Comparison of ENCODE assay signal across 19 cellular contexts in the genomic region with DNA sequence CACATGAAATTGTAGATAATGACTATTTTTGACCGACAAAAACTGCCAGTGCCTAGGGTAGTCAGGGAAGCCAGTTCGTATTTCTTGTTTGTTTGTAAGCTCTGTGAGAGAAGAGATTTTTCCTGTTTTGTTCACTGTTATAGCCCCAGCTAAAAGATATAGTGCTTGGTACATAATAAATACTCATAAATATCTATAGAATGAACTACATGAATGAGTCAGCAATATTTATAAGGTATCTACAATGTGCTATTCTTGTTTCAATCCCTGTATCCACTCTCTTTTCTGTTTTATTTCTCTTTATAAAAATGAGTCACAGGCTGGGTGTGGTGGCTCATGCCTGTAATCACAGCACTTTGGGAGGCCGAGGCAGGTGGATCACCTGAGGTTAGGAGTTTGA.
DNase-seq lines count a peak whose midpoint lies in the region; ATAC-seq, FAIRE-seq and TF ChIP-seq lines count a peak whose summit lies in the region.
"Had no signal": no experiment of that assay in that cellular context is flagged by ENCODE, and none has a peak within 500 bp of the region (broad histone marks: within the 10 kb centered on the region; RNA-seq: fewer than 3 reads in every experiment).

No MANE protein-coding gene starts in this region.

- no peak for FAIRE-seq in A549 (lab: Jason Lieb, UNC)
- no peak for FAIRE-seq in K562 (lab: Jason Lieb, UNC)
- FAIRE-seq: D721Med, GM12892, GM19239, H1 had no signal

- H3K9me3 ChIP-seq in A549 (no peaks in the 10 kb centered on the region), IMR-90 (ENCODE audit: control insufficient read depth, insufficient read depth, low read length) (no peaks in the 10 kb centered on the region), OCI-LY3 (ENCODE audit: insufficient read depth, low read length) (no peaks in the 10 kb centered on the region), K562 (replicated peaks; ENCODE audit: control insufficient read depth, insufficient read depth, low read depth, low read length) (no peaks in the 10 kb centered on the region)
- H3K9me3 ChIP-seq: HAP-1 had no signal

- no peak overlapping the region for H3K4ac ChIP-seq in IMR-90 (ENCODE audit: low read depth, low read length)

- no peaks in the 10 kb centered on the region for H4K20me1 ChIP-seq in IMR-90 (ENCODE audit: insufficient read depth, low read length)
- no peaks in the 10 kb centered on the region for H4K20me1 ChIP-seq in OCI-LY3 (ENCODE audit: insufficient read depth, low read length)
- no peaks in the 10 kb centered on the region for H4K20me1 ChIP-seq in K562 (replicated peaks; ENCODE audit: control insufficient read depth, insufficient read depth, low read length)

- H3K4me2 ChIP-seq in A549 = no peak overlapping the region
- H3K4me2 ChIP-seq in IMR-90 (ENCODE audit: low read depth, low read length) = no peak overlapping the region
- no peak overlapping the region for H3K4me2 ChIP-seq in OCI-LY3 (ENCODE audit: low read length)
- no peak overlapping the region for H3K4me2 ChIP-seq in K562 (ENCODE audit: insufficient read depth, low read length)

- no peak for TF ChIP-seq POLR2A in A549 (IDR thresholded peaks at IDR 0.05; ENCODE audit: low read length)
- no peak for TF ChIP-seq POLR2A in IMR-90 (IDR thresholded peaks at IDR 0.05; ENCODE audit: low read depth, low read length)
- TF ChIP-seq POLR2A in K562 (conservative IDR thresholded peaks at IDR 0.05) = no peak

- H2BK5ac ChIP-seq in IMR-90 (ENCODE audit: low read depth, low read length, poor library complexity, severe bottlenecking) = no peak overlapping the region

- POLR2A ChIA-PET in A549 (lab: Yijun Ruan, JAX) = no interaction called here
- POLR2A ChIA-PET in IMR-90 (lab: Charles Lee; ENCODE audit: unreplicated experiment) = no interaction called here
- POLR2A ChIA-PET in K562 (lab: Yijun Ruan, JAX) = interaction anchor here (0.5 to 1.4 kb wide), 2 partner anchors 9 to 794 kb away, joined by 3 read pairs; no protein-coding TSS in a partner anchor

- no peak overlapping the region for H4K91ac ChIP-seq in IMR-90 (ENCODE audit: insufficient read depth, low read depth, low read length)

- H2AK9ac ChIP-seq in IMR-90 (replicated peaks; ENCODE audit: low read depth, low read length, poor library complexity) = no peak overlapping the region

- no peak for ATAC-seq in A549
- ATAC-seq in IMR-90 (ENCODE audit: low read depth) = no peak
- no peak for ATAC-seq in K562
- ATAC-seq: CD8-positive, alpha-beta T cell had no signal

- dilution Hi-C loops in IMR-90 (cut with HindIII; ENCODE audit: low sequenced_read_pairs, unreplicated experiment) = no loop called here

- no peaks in the 10 kb centered on the region for H3K9me3 Mint-ChIP-seq in type B pancreatic cell
- H3K9me3 Mint-ChIP-seq: CD14-positive monocyte; CD8-positive, alpha-beta T cell had no signal

- no peak overlapping the region for H3K23ac ChIP-seq in IMR-90 (ENCODE audit: low read depth, low read length)

- H3K56ac ChIP-seq in IMR-90 (ENCODE audit: extremely low read depth, insufficient read depth, low read length) = no peak overlapping the region

- H3K4me3 Mint-ChIP-seq in type B pancreatic cell = no peak overlapping the region
- H3K4me3 Mint-ChIP-seq: CD14-positive monocyte; CD8-positive, alpha-beta T cell had no signal

- H2AK5ac ChIP-seq in IMR-90 (ENCODE audit: low read depth, low read length) = no peak overlapping the region

- WGBS in A549 (ENCODE audit: missing lambda C conversion rate) = 76% methylated on average over 3 of the region's 3 CpGs
- WGBS in IMR-90 (ENCODE audit: extremely low coverage in 2 of 2, insufficient read length in 1 of 2), 2 experiments = no CpG with 5 or more reads among the region's 3 CpGs
- WGBS in K562 (ENCODE audit: insufficient coverage, low coverage, missing lambda C conversion rate) = 31% methylated on average over 3 of the region's 3 CpGs

- H3K4me1 ChIP-seq in A549 = peaks cover 7% of the 10 kb centered on the region; the same call in 1 of the 3 replicates
- no peaks in the 10 kb centered on the region for H3K4me1 ChIP-seq in IMR-90 (ENCODE audit: control insufficient read depth, insufficient read depth, low read length)
- peaks cover 8% of the 10 kb centered on the region for H3K4me1 ChIP-seq in OCI-LY3 (ENCODE audit: low read length)
- H3K4me1 ChIP-seq in K562 (replicated peaks in 1 of 2; ENCODE audit: control insufficient read depth in 2 of 2, insufficient read depth in 2 of 2, low read length in 2 of 2) = no peaks in the 10 kb centered on the region
- H3K4me1 ChIP-seq: HAP-1 had no signal

- TF ChIP-seq CTCF in A549 (IDR thresholded peaks at IDR 0.05) (no peak), IMR-90 (conservative IDR thresholded peaks at IDR 0.05; ENCODE audit: low read depth, low read length) (no peak), OCI-LY3 (IDR thresholded peaks at IDR 0.05; ENCODE audit: low read depth, low read length) (no peak), K562 (IDR thresholded peaks at IDR 0.05 in 2 of 3, conservative IDR thresholded peaks at IDR 0.05 in 1 of 3; ENCODE audit: insufficient read depth in 2 of 3, low read depth in 1 of 3, low read length in 3 of 3) (no peak), type B pancreatic cell (conservative IDR thresholded peaks at IDR 0.05) (no peak)

- no peak overlapping the region for H4K5ac ChIP-seq in IMR-90 (ENCODE audit: low read depth, low read length)

- H3K27ac ChIP-seq in A549 (peak overlapping the region in 1 of 2 experiments; percentile 31; a peak in 3 of 6 replicates), IMR-90 (ENCODE audit: insufficient read depth, low read length) (no peak overlapping the region), OCI-LY3 (ENCODE audit: low read length) (no peak overlapping the region), K562 (ENCODE audit: extremely low read depth, low read depth, low read length) (no peak overlapping the region)
- H3K27ac ChIP-seq: HL-60 had no signal

- BruUV-seq in IMR-90 (replicated peaks; lab: Mats Ljungman, UMichigan) (no TSS peak), K562 (replicated peaks; lab: Mats Ljungman, UMichigan) (no TSS peak)

- H2BK120ac ChIP-seq in IMR-90 (ENCODE audit: low read depth, low read length) = no peak overlapping the region

- H3K79me2 ChIP-seq in OCI-LY3 (ENCODE audit: low read length) (no peaks in the 10 kb centered on the region), K562 (ENCODE audit: control insufficient read depth, insufficient read depth, low read length) (no peaks in the 10 kb centered on the region)

- H3K36me3 ChIP-seq in IMR-90 (ENCODE audit: control insufficient read depth, insufficient read depth, low read length) (no peaks in the 10 kb centered on the region), OCI-LY3 (replicated peaks; ENCODE audit: low read depth, low read length) (no peaks in the 10 kb centered on the region), K562 (ENCODE audit: control insufficient read depth, insufficient read depth, low read length) (no peaks in the 10 kb centered on the region)
- H3K36me3 ChIP-seq: HAP-1 had no signal

- DNase-seq in A549 (ENCODE audit: low read depth in 1 of 2, low spot score in 1 of 2) (no peak), IMR-90 (no peak), K562 (ENCODE audit: extremely low read depth in 1 of 4, low spot score in 3 of 4) (no peak), type B pancreatic cell (ENCODE audit: extremely low spot score, unreplicated experiment) (no peak), Ammon's horn (ENCODE audit: low spot score) (no peak), SK-N-DZ (ENCODE audit: low spot score) (no peak)
- DNase-seq: CD8-positive, alpha-beta T cell; COR-L47; DMS153; DMS79 treated with DMSO at 0.1 percent for 48 hours; GDM1 had no signal

- no peaks in the 10 kb centered on the region for H3K79me1 ChIP-seq in IMR-90 (ENCODE audit: low read depth in 1 of 2, low read length in 2 of 2)

- H3K36me3 Mint-ChIP-seq in type B pancreatic cell = no peaks in the 10 kb centered on the region
- H3K36me3 Mint-ChIP-seq: CD14-positive monocyte; CD8-positive, alpha-beta T cell had no signal

- TF ChIP-seq RAD21 in A549 (conservative IDR thresholded peaks at IDR 0.05 in 1 of 2, IDR thresholded peaks at IDR 0.05 in 1 of 2) = no peak
- no peak for TF ChIP-seq RAD21 in IMR-90 (IDR thresholded peaks at IDR 0.05; ENCODE audit: low read length)
- no peak for TF ChIP-seq RAD21 in K562 (CRISPR knock-in tag; conservative IDR thresholded peaks at IDR 0.05 in 1 of 2, IDR thresholded peaks at IDR 0.05 in 1 of 2)

- no peak overlapping the region for H2BK15ac ChIP-seq in IMR-90 (ENCODE audit: low read depth, low read length)

- no peaks in the 10 kb centered on the region for H3K27me3 ChIP-seq in IMR-90 (ENCODE audit: control insufficient read depth, insufficient read depth, low read length)
- H3K27me3 ChIP-seq in OCI-LY3 (ENCODE audit: low read depth, low read length) = no peaks in the 10 kb centered on the region
- H3K27me3 ChIP-seq in K562 (ENCODE audit: control insufficient read depth in 2 of 2, insufficient read depth in 2 of 2, low read length in 2 of 2) = no peaks in the 10 kb centered on the region

- no peak overlapping the region for H3K14ac ChIP-seq in IMR-90 (replicated peaks; ENCODE audit: low read depth, low read length)

- H3K9me1 ChIP-seq in IMR-90 (ENCODE audit: insufficient read depth, low read length) (no peaks in the 10 kb centered on the region), K562 (ENCODE audit: control insufficient read depth, insufficient read depth, low read length) (no peaks in the 10 kb centered on the region)

- TF ChIP-seq EP300 in A549 (IDR thresholded peaks at IDR 0.05) (no peak), K562 (IDR thresholded peaks at IDR 0.05; ENCODE audit: low read length) (no peak)

- H4K8ac ChIP-seq in IMR-90 (ENCODE audit: low read depth in 2 of 2, low read length in 2 of 2) = no peak overlapping the region

- no peak overlapping the region for H3K18ac ChIP-seq in IMR-90 (ENCODE audit: low read depth, low read length)

- in situ Hi-C loops in IMR-90 (cut with MboI; ENCODE audit: low sequenced_read_pairs) (no loop called here), K562 (cut with MboI) (no loop called here)

- intact Hi-C loops in IMR-90 (cut with micrococcal nuclease) = no loop called here
- intact Hi-C loops in K562 (cut with micrococcal nuclease) = no loop called here

- CTCF ChIA-PET in A549 (lab: Yijun Ruan, JAX) = interaction anchor here (0.8 kb wide), 1 partner anchor 15 kb away, joined by 3 read pairs; no protein-coding TSS in a partner anchor
- CTCF ChIA-PET in IMR-90 (lab: Yijun Ruan, JAX) = no interaction called here
- CTCF ChIA-PET in K562 (lab: Yijun Ruan, JAX; ENCODE audit: low intra/inter-chr PET ratio) = no interaction called here

- H2AFZ ChIP-seq in IMR-90 (replicated peaks; ENCODE audit: low read length, poor library complexity) (no peak overlapping the region), OCI-LY3 (ENCODE audit: low read depth, low read length) (peak overlapping the region; percentile 22; the same call in 1 of the 2 replicates), K562 (ENCODE audit: low read depth, low read length) (no peak overlapping the region)

- no peak overlapping the region for H3K4me3 ChIP-seq in A549
- no peak overlapping the region for H3K4me3 ChIP-seq in IMR-90 (ENCODE audit: insufficient read depth, low read depth, low read length)
- H3K4me3 ChIP-seq in OCI-LY3 (ENCODE audit: low read length) = no peak overlapping the region
- H3K4me3 ChIP-seq in K562 = no peak overlapping the region
- H3K4me3 ChIP-seq: HAP-1 had no signal

- no peak overlapping the region for H2BK20ac ChIP-seq in IMR-90 (ENCODE audit: low read depth, low read length)

- peaks cover 6% of the 10 kb centered on the region for H3K4me1 Mint-ChIP-seq in type B pancreatic cell (ENCODE audit: unreplicated experiment)
- H3K4me1 Mint-ChIP-seq: CD14-positive monocyte had no signal

- no peak overlapping the region for H3K27ac Mint-ChIP-seq in type B pancreatic cell
- H3K27ac Mint-ChIP-seq: CD14-positive monocyte; CD8-positive, alpha-beta T cell had no signal

- H3K27me3 Mint-ChIP-seq in type B pancreatic cell = no peaks in the 10 kb centered on the region

- H3K9ac ChIP-seq in IMR-90 (ENCODE audit: low read depth, low read length) (no peak overlapping the region), OCI-LY3 (ENCODE audit: low read length) (no peak overlapping the region), K562 (ENCODE audit: insufficient read depth in 1 of 2, low read depth in 2 of 2, low read length in 2 of 2) (no peak overlapping the region)
